Comparison of ENCODE assay signal across 8 cellular contexts in genomic region chr14:44896275-44897040, GRCh38.
A peak's percentile ranks its signal among the peaks of the same experiment; 100 is the strongest.
DNase-seq lines count a peak whose midpoint lies in the region; ATAC-seq and TF ChIP-seq lines count a peak whose summit lies in the region.

No MANE protein-coding gene starts in this region.

- intact Hi-C loops in transverse colon (cut with DNase I; ENCODE audit: low total_unique reads): no loop called here

- 83 to 84% methylated on average over 8 to 10 of the region's 10 CpGs for WGBS in transverse colon (ENCODE audit: low coverage in 1 of 2), 2 donors

- ATAC-seq in activated T-cell treated with anti-CD3 and anti-CD28 coated beads, Interleukin-2, amount 50 U/mL, for 72 hours (replicated peaks in 1 of 2): no peak

- H3K9me3 ChIP-seq in SK-N-MC (ENCODE audit: low read depth, low read length) (peaks cover 9% of the 10 kb centered on the region; the same call in 1 of the 2 replicates), transverse colon (no peaks in the 10 kb centered on the region)

- H3K27ac Mint-ChIP-seq in activated T-cell treated with anti-CD3 and anti-CD28 coated beads, Interleukin-2, amount 50 U/mL, for 72 hours: peak overlapping the region; percentile 88
- peak overlapping the region; percentile 94 to 97 (median 96) for H3K27ac Mint-ChIP-seq in immature natural killer cell

- H3K9me3 Mint-ChIP-seq in activated T-cell treated with anti-CD3 and anti-CD28 coated beads, Interleukin-2, amount 50 U/mL, for 72 hours: peaks cover 5% of the 10 kb centered on the region in 2 donors
- no peaks in the 10 kb centered on the region for H3K9me3 Mint-ChIP-seq in immature natural killer cell

- H3K27ac ChIP-seq in SK-N-MC: peak overlapping the region; percentile 72; the same call in 1 of the 2 replicates
- peak overlapping the region; percentile 97 to 100 (median 99) for H3K27ac ChIP-seq in transverse colon

- no peak for TF ChIP-seq POLR2A in transverse colon (IDR thresholded peaks at IDR 0.05)

- H3K27me3 ChIP-seq in transverse colon: no peaks in the 10 kb centered on the region

- H3K27me3 Mint-ChIP-seq in activated T-cell treated with anti-CD3 and anti-CD28 coated beads, Interleukin-2, amount 50 U/mL, for 72 hours (ENCODE audit: low read depth): no peaks in the 10 kb centered on the region
- peaks cover 2 to 14% (median 13%) of the 10 kb centered on the region in 3 donors for H3K27me3 Mint-ChIP-seq in immature natural killer cell (ENCODE audit: low read depth in 3 of 3)

- DNase-seq in activated T-cell treated with anti-CD3 and anti-CD28 coated beads, Interleukin-2, amount 50 U/mL, for 72 hours: no peak
- no peak for DNase-seq in activated T-cell treated with anti-CD3 and anti-CD28 coated beads, Interleukin-2, amount 50 U/mL, for 48 hours
- DNase-seq in SK-N-MC (ENCODE audit: low read depth, low spot score) (no peak), immature natural killer cell (no peak), transverse colon (no peak), D341Med (ENCODE audit: low spot score) (no peak)
- no peak for DNase-seq in NK-92 treated with Interleukin-12 subunit alpha and Interleukin-12 subunit beta, amount 100 ng/mL, for 24 hours (lab: John Stamatoyannopoulos, UW)
- DNase-seq in central memory CD4-positive, alpha-beta T cell: no peak

- H3K4me3 Mint-ChIP-seq in activated T-cell treated with anti-CD3 and anti-CD28 coated beads, Interleukin-2, amount 50 U/mL, for 72 hours: peak overlapping the region; percentile 92 to 93
- peak overlapping the region; percentile 91 to 96 (median 96) for H3K4me3 Mint-ChIP-seq in immature natural killer cell

- peak overlapping the region; percentile 92 for H3K4me3 ChIP-seq in SK-N-MC
- peak overlapping the region in 1 of 4 donors; percentile 96 for H3K4me3 ChIP-seq in transverse colon

- H3K9ac ChIP-seq in SK-N-MC (ENCODE audit: insufficient read length): no peak overlapping the region

- no peak for TF ChIP-seq EP300 in transverse colon (IDR thresholded peaks at IDR 0.05; ENCODE audit: low read depth)

- peaks cover 22% of the 10 kb centered on the region for H3K4me1 Mint-ChIP-seq in activated T-cell treated with anti-CD3 and anti-CD28 coated beads, Interleukin-2, amount 50 U/mL, for 72 hours (ENCODE audit: low read depth)
- H3K4me1 Mint-ChIP-seq in immature natural killer cell: peaks cover 17 to 22% of the 10 kb centered on the region in 2 donors

- no peaks in the 10 kb centered on the region for H3K36me3 ChIP-seq in SK-N-MC (ENCODE audit: insufficient read depth, low read length)
- H3K36me3 ChIP-seq in transverse colon: no peaks in the 10 kb centered on the region

- H3K36me3 Mint-ChIP-seq in activated T-cell treated with anti-CD3 and anti-CD28 coated beads, Interleukin-2, amount 50 U/mL, for 72 hours (ENCODE audit: insufficient read depth in 2 of 2): peaks cover 5 to 6% of the 10 kb centered on the region in 2 donors
- peaks cover 0 to under 1% (median 0%) of the 10 kb centered on the region in 3 donors for H3K36me3 Mint-ChIP-seq in immature natural killer cell

- H3K4me1 ChIP-seq in transverse colon: peaks cover 0 to 21% (median 5%) of the 10 kb centered on the region in 4 donors

- TF ChIP-seq CTCF in transverse colon (IDR thresholded peaks at IDR 0.05): no peak

- in situ Hi-C loops in transverse colon (cut with MboI; ENCODE audit: low pct_ligation_motif_present in 1 of 4, low pct_unique_long_range_greater_than_20kb in 1 of 4, low sequenced_read_pairs in 3 of 4): no loop called here
